Comparison of ENCODE assay signal across 8 cellular contexts in the genomic region with DNA sequence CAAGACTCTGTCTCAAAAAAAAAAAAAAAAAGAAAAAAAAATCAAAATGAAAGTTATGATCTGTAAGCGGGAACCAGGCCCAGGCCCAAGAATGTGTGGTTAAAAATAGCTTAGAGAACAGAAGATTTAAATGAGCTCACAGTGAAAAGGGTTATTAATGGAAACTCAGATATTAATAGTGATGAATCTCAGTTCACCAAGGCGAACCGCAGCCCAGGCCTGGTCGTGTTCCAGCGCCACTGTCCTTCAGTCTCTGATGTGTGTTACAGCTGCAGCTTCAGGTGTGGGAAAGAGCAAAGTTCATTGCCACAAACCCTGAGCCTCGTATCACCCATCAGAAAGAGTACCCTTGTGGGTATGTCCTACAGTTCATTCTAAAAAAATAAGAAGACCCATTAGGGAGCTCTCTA.
DNase-seq lines count a peak whose midpoint lies in the region; ATAC-seq, FAIRE-seq and TF ChIP-seq lines count a peak whose summit lies in the region.

No MANE protein-coding gene starts in this region.

- no peak overlapping the region for H3K9ac ChIP-seq in H1 (replicated peaks in 1 of 4; ENCODE audit: extremely low read depth in 1 of 4, low read depth in 3 of 4, low read length in 3 of 4)
- no peak overlapping the region for H3K9ac ChIP-seq in stomach smooth muscle (ENCODE audit: low read length in 2 of 2)

- no peak overlapping the region for H2BK20ac ChIP-seq in H1 (ENCODE audit: low read length)

- no peaks in the 10 kb centered on the region for H3K4me1 ChIP-seq in H1 (replicated peaks in 1 of 4; ENCODE audit: control insufficient read depth in 3 of 4, insufficient read depth in 4 of 4, low read length in 3 of 4)
- H3K4me1 ChIP-seq in stomach smooth muscle (ENCODE audit: control insufficient read depth, insufficient read depth, low read length) = peaks cover 23% of the 10 kb centered on the region

- H2AFZ ChIP-seq in H1 (ENCODE audit: low read length) = no peak overlapping the region

- H4K20me1 ChIP-seq in H1 (replicated peaks in 1 of 2; ENCODE audit: control insufficient read depth in 1 of 2, insufficient read depth in 2 of 2, low read length in 2 of 2) = no peaks in the 10 kb centered on the region

- DNase-seq in GM19240 (ENCODE audit: insufficient read length, low spot score) (peak; percentile 38), H1 (ENCODE audit: low read depth in 1 of 2, low spot score in 2 of 2) (no peak), SK-N-DZ (ENCODE audit: low spot score) (no peak), NK-92 (lab: John Stamatoyannopoulos, UW; ENCODE audit: unreplicated experiment) (no peak), NCI-H128 (lab: John Stamatoyannopoulos, UW; ENCODE audit: unreplicated experiment) (no peak), DMS153 (lab: John Stamatoyannopoulos, UW) (no peak)

- H3K27ac ChIP-seq in H1 (ENCODE audit: low read depth, low read length) (no peak overlapping the region), stomach smooth muscle (ENCODE audit: low read length) (no peak overlapping the region)

- no peak overlapping the region for H3K56ac ChIP-seq in H1 (replicated peaks; ENCODE audit: insufficient read length, low read depth, low read length)

- no peak overlapping the region for H3K23ac ChIP-seq in H1 (ENCODE audit: insufficient read length)

- no peak overlapping the region for H2BK120ac ChIP-seq in H1 (replicated peaks; ENCODE audit: low read depth, low read length)

- no peaks in the 10 kb centered on the region for H3K36me3 ChIP-seq in H1 (ENCODE audit: control insufficient read depth in 2 of 4, insufficient read depth in 4 of 4, low read length in 3 of 4)
- H3K36me3 ChIP-seq in stomach smooth muscle (ENCODE audit: control insufficient read depth in 2 of 2, insufficient read depth in 2 of 2, low read length in 2 of 2) = no peaks in the 10 kb centered on the region

- no peak overlapping the region for H3K4me3 ChIP-seq in H1 (ENCODE audit: extremely low read depth in 1 of 4, insufficient read depth in 2 of 4, low read depth in 3 of 4, low read length in 4 of 4)
- H3K4me3 ChIP-seq in stomach smooth muscle (ENCODE audit: low read length in 2 of 2) = peak overlapping the region; percentile 40 to 54

- H3K79me1 ChIP-seq in H1 (ENCODE audit: low read depth, low read length) = no peaks in the 10 kb centered on the region

- WGBS in H1 (ENCODE audit: extremely low coverage in 1 of 2, insufficient coverage in 1 of 2, insufficient read length in 1 of 2, insufficient replicate concordance in 2 of 2, low coverage in 1 of 2, low lambda C conversion rate in 2 of 2, missing lambda C conversion rate in 1 of 2), 2 experiments = 88% methylated on average over 6 of the region's 6 CpGs; no CpG with 5 or more reads in 1 of the 2 experiments

- H2BK5ac ChIP-seq in H1 (ENCODE audit: low read depth, low read length) = no peak overlapping the region

- TF ChIP-seq RAD21 in H1 (IDR thresholded peaks at IDR 0.05 in 1 of 2, conservative IDR thresholded peaks at IDR 0.05 in 1 of 2; ENCODE audit: low read depth in 2 of 2, low read length in 2 of 2) = no peak

- TF ChIP-seq CTCF in H1 (IDR thresholded peaks at IDR 0.05; ENCODE audit: control extremely low read depth in 1 of 3, insufficient read depth in 1 of 3, low read depth in 1 of 3, low read length in 3 of 3) = no peak

- H4K5ac ChIP-seq in H1 (ENCODE audit: insufficient read length, low read depth, low read length) = no peak overlapping the region

- H2BK12ac ChIP-seq in H1 (ENCODE audit: low read depth, low read length) = no peak overlapping the region

- no peak for TF ChIP-seq EP300 in H1 (IDR thresholded peaks at IDR 0.05; ENCODE audit: borderline replicate concordance in 1 of 2, low read depth in 2 of 2, low read length in 2 of 2)

- H3K14ac ChIP-seq in H1 (ENCODE audit: insufficient read length) = no peak overlapping the region

- H3K18ac ChIP-seq in H1 (ENCODE audit: extremely low read depth, low read length) = no peak overlapping the region

- no peak overlapping the region for H4K91ac ChIP-seq in H1 (replicated peaks; ENCODE audit: insufficient read length, low read length)

- no peaks in the 10 kb centered on the region for H3K79me2 ChIP-seq in H1 (ENCODE audit: control insufficient read depth in 1 of 2, insufficient read depth in 2 of 2, low read length in 2 of 2)

- CTCF ChIA-PET in H1 (lab: Charles Lee; ENCODE audit: partially characterized antibody) = interaction anchor here (0.6 to 0.8 kb wide), 4 partner anchors 30 to 200 kb away, joined by 3 read pairs; no protein-coding TSS in a partner anchor

- peak; percentile 91 for ATAC-seq in HG03103 (IDR thresholded peaks at IDR 0.05; ENCODE audit: low read depth, unreplicated experiment)

- FAIRE-seq in H1 (lab: Jason Lieb, UNC) = no peak

- POLR2A ChIA-PET in H1 (lab: Charles Lee; ENCODE audit: partially characterized antibody) = no interaction called here

- no peak for TF ChIP-seq POLR2A in H1 (IDR thresholded peaks at IDR 0.05; ENCODE audit: control extremely low read depth in 1 of 2, low read depth in 2 of 2, low read length in 2 of 2)

- H3K23me2 ChIP-seq in H1 (ENCODE audit: low read depth, low read length) = no peaks in the 10 kb centered on the region

- no peak overlapping the region for H2BK15ac ChIP-seq in H1 (ENCODE audit: low read length)

- H3K9me3 ChIP-seq in H1 (ENCODE audit: insufficient read depth in 2 of 2, low read depth in 1 of 2, low read length in 1 of 2) = no peaks in the 10 kb centered on the region
- no peaks in the 10 kb centered on the region for H3K9me3 ChIP-seq in stomach smooth muscle (ENCODE audit: control insufficient read depth in 2 of 2, low read length in 2 of 2)

- H3K4ac ChIP-seq in H1 (replicated peaks; ENCODE audit: insufficient read length, low read depth, low read length) = no peak overlapping the region

- H3K4me2 ChIP-seq in H1 (ENCODE audit: insufficient read depth in 1 of 2, low read depth in 2 of 2, low read length in 2 of 2) = no peak overlapping the region

- H2AK5ac ChIP-seq in H1 (ENCODE audit: low read depth, low read length) = 0 out of 2 replicates have a peak overlapping the region, but pooled peaks have one; percentile 65

- no peak overlapping the region for H4K8ac ChIP-seq in H1 (ENCODE audit: extremely low read depth, insufficient read depth, low read length)

- H3K27me3 ChIP-seq in H1 (replicated peaks in 1 of 4; ENCODE audit: control insufficient read depth in 3 of 4, extremely low read depth in 1 of 4, insufficient read depth in 3 of 4, low read length in 3 of 4) = no peaks in the 10 kb centered on the region
- H3K27me3 ChIP-seq in stomach smooth muscle (ENCODE audit: control insufficient read depth in 1 of 2, insufficient read depth in 2 of 2, low read length in 2 of 2) = no peaks in the 10 kb centered on the region

TF ChIP-seq in H1, 55 proteins besides CTCF, POLR2A, EP300 and RAD21:
- no peak for TF ChIP-seq ASH2L (IDR thresholded peaks at IDR 0.05; ENCODE audit: low read length)
- TF ChIP-seq CEBPB (IDR thresholded peaks at IDR 0.05; ENCODE audit: low read depth, low read length) = no peak
- TF ChIP-seq, protein P1, sequence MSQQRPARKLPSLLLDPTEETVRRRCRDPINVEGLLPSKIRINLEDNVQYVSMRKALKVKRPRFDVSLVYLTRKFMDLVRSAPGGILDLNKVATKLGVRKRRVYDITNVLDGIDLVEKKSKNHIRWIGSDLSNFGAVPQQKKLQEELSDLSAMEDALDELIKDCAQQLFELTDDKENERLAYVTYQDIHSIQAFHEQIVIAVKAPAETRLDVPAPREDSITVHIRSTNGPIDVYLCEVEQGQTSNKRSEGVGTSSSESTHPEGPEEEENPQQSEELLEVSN (IDR thresholded peaks at IDR 0.05) = no peak
- TF ChIP-seq SP2 (IDR thresholded peaks at IDR 0.05; ENCODE audit: low read length) = no peak
- no peak for TF ChIP-seq BRCA1 (IDR thresholded peaks at IDR 0.05; ENCODE audit: low read depth, low read length)
- no peak for TF ChIP-seq SIRT6 (IDR thresholded peaks at IDR 0.05; ENCODE audit: low read length)
- TF ChIP-seq SUZ12 (IDR thresholded peaks at IDR 0.05; ENCODE audit: low read length) = no peak
- TF ChIP-seq HDAC2 (IDR thresholded peaks at IDR 0.05; ENCODE audit: borderline replicate concordance in 1 of 2, low read depth in 2 of 2, low read length in 2 of 2) = no peak
- TF ChIP-seq ZNF274 (IDR thresholded peaks at IDR 0.05; ENCODE audit: borderline replicate concordance, extremely low read depth, low read length) = no peak
- no peak for TF ChIP-seq SAP30 (IDR thresholded peaks at IDR 0.05; ENCODE audit: insufficient read depth, insufficient replicate concordance, low read length)
- TF ChIP-seq POU5F1 (IDR thresholded peaks at IDR 0.05; ENCODE audit: low read depth, low read length) = no peak
- no peak for TF ChIP-seq TBP (IDR thresholded peaks at IDR 0.05; ENCODE audit: low read depth, low read length)
- TF ChIP-seq GTF2F1 (IDR thresholded peaks at IDR 0.05; ENCODE audit: borderline replicate concordance, low read depth, low read length) = no peak
- TF ChIP-seq CREB1 (IDR thresholded peaks at IDR 0.05) = no peak
TF ChIP-seq in H1: peak in this region for 0.

Comparison
In these comparisons a context has a peak if more than half of its experiments do, and no peak if none do; other contexts are left out.
1. H3K4me3 ChIP-seq: peak in stomach smooth muscle (2 of 2); none in H1 (0 of 4).